22 cellular contexts compared by ENCODE assay signal in the genomic region with DNA sequence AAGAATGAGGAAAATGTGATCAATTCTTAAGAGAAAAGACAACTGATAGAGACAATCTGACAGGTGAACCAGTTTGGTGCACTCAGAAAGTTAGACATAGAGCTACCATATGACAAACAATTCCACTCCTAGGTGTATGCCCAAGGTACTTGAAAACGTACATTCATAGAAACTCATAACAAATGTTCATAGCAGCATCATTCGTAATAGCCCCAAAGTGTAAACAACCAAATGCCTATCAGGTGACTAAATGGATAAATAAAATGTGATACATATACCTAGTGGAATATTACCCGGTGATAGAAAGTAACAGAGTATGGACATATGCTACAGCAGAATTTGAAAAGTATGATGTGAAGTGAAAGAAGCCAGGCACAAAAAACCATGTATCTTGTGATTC.
"Had no signal": no experiment of that assay in that cellular context is flagged by ENCODE, and none has a peak within 500 bp of the region (broad histone marks: within the 10 kb centered on the region; RNA-seq: fewer than 3 reads in every experiment).

No MANE protein-coding gene starts in this region.

- H3K4me3 ChIP-seq: MG63, Peyer's patch, SJCRH30 had no signal

- FAIRE-seq: HTR-8/SVneo had no signal

- H3K27me3 ChIP-seq: MG63, Peyer's patch, SJCRH30 had no signal

- H3K4me1 ChIP-seq: Peyer's patch, SJCRH30 had no signal

- H3K27me3 Mint-ChIP-seq: T-helper 17 cell had no signal

- H3K36me3 ChIP-seq: MG63, Peyer's patch, SJCRH30 had no signal

- ATAC-seq: Right ventricle myocardium inferior, SK-N-SH treated with all-trans-retinoic acid at 6 μM for 48 hours, T-helper 17 cell had no signal

- H3K9me3 ChIP-seq: MG63, Peyer's patch, SJCRH30 had no signal

- H3K4me3 Mint-ChIP-seq: T-helper 17 cell had no signal

- H3K27ac Mint-ChIP-seq: T-helper 17 cell had no signal

- H3K27ac ChIP-seq: HL-60, Peyer's patch, SJCRH30 had no signal

- DNase-seq: KBM-7, MG63, NCI-H1092, NCI-H1105 treated with DMSO at 0.1 percent for 48 hours, NCI-H1417 treated with DMSO at 0.1 percent for 48 hours, NCI-H146, NCI-H1694 treated with DMSO at 0.1 percent for 48 hours, NCI-H1930, NCI-H2081, NCI-H2107, NCI-H2227 treated with DMSO at 0.1 percent for 48 hours, NCI-H526 treated with DMSO at 0.1 percent for 48 hours, NCI-H774, Peyer's patch, SHP77 treated with DMSO at 0.1 percent for 48 hours, SJCRH30, T-helper 1 cell, T-helper 17 cell had no signal
